In genomic region chr9:92668746-92669526, GRCh38 we compare ENCODE assay signal across 8 cellular contexts. TPM values are rescaled to one million over a fixed set of nuclear protein-coding genes. Genes with fewer than 3 reads are reported as not detected.
DNase-seq lines count a peak whose midpoint lies in the region; ATAC-seq and TF ChIP-seq lines count a peak whose summit lies in the region.

No MANE protein-coding gene starts in this region.

- no peak for TF ChIP-seq CTCF in ascending aorta (IDR thresholded peaks at IDR 0.05)

- peaks cover 0 to 4% of the 10 kb centered on the region in 2 donors for H3K36me3 ChIP-seq in ascending aorta
- peaks cover 4% of the 10 kb centered on the region for H3K36me3 ChIP-seq in iPS-15b (ENCODE audit: control insufficient read depth, insufficient read depth, low read length)

- H3K9me3 ChIP-seq in ascending aorta (no peaks in the 10 kb centered on the region), iPS-15b (ENCODE audit: control insufficient read depth, insufficient read depth, low read length) (no peaks in the 10 kb centered on the region)

- H3K4me1 ChIP-seq in ascending aorta = peaks cover 0 to 18% of the 10 kb centered on the region in 2 donors
- peaks cover 2% of the 10 kb centered on the region for H3K4me1 ChIP-seq in iPS-15b (ENCODE audit: control insufficient read depth, insufficient read depth, low read length)

- H3K27me3 ChIP-seq in ascending aorta = no peaks in the 10 kb centered on the region
- H3K27me3 ChIP-seq in iPS-15b (ENCODE audit: control insufficient read depth, insufficient read depth, low read length) = no peaks in the 10 kb centered on the region

- intact Hi-C loops in ascending aorta (cut with DNase I) = no loop called here

- ATAC-seq in GM18502 (IDR thresholded peaks at IDR 0.05; ENCODE audit: poor library complexity, unreplicated experiment) (peak; percentile 8), HG02642 (IDR thresholded peaks at IDR 0.05; ENCODE audit: poor library complexity, unreplicated experiment) (no peak), GM21529 (IDR thresholded peaks at IDR 0.05; ENCODE audit: unreplicated experiment) (no peak)

- H3K9ac ChIP-seq in iPS-15b (ENCODE audit: low read depth, low read length) = peak overlapping the region; percentile 4

- H3K4me3 ChIP-seq in ascending aorta (peak overlapping the region; percentile 78 to 98), iPS-15b (ENCODE audit: low read depth, low read length) (peak overlapping the region; percentile 100), skin epidermis (peak overlapping the region; percentile 62 to 85 (median 82))

- H3K27ac ChIP-seq in ascending aorta = peak overlapping the region; percentile 82 to 96
- peak overlapping the region; percentile 74 to 99 (median 95) for H3K27ac ChIP-seq in skin epidermis

- DNase-seq in OCI-M1 (lab: John Stamatoyannopoulos, UW) (peak; percentile 56), ascending aorta (ENCODE audit: low spot score in 2 of 2) (no peak), hippocampal formation (lab: John Stamatoyannopoulos, UW) (no peak)

RNA-seq across cellular contexts. Expression of gene IPPK, which starts 1.0 kb away (rescaled TPM):
- total RNA-seq in ascending aorta = 28.0 TPM
